ENCODE assay signal across 1 cellular context in the genomic region with DNA sequence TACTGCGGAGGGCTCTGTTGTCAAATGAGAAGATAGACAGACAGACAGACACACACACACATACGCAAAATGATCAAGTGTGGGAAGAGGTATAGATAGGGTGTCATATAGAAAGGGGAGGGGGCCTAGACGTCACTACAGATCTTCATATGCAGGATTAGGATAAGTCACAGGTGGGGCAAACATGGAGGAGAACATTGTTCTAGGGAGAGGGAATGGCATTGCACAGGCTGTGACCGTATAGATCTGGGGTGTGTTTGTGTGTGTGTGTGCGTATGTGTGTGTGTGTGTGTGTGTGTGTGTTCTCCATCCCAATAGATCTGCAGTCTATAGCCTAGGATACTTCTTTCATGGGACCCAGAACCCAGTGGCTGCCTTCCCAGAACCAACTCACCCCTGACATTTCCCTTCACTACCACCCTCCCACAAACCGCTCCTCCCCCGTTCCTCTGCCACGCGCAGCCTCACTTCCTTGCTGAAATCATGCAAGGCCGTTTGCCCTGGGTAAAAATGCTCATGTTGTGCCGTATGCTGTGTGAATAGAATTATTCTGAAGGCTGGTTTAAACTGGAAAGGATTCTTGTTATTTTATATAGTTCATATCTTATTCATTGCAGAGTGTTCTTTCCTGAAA.
TF ChIP-seq lines count a peak whose summit lies in the region.

No MANE protein-coding gene starts in this region.

TF ChIP-seq in endothelial cell of umbilical vein, 7 proteins besides CTCF, POLR2A, EP300 and RAD21:
- TF ChIP-seq MYC (IDR thresholded peaks at IDR 0.05; ENCODE audit: low read depth, low read length) (no peak), FOS (IDR thresholded peaks at IDR 0.05; ENCODE audit: borderline replicate concordance, insufficient read depth, low read length) (no peak)
